ENCODE assay signal across 17 cellular contexts in the genomic region with DNA sequence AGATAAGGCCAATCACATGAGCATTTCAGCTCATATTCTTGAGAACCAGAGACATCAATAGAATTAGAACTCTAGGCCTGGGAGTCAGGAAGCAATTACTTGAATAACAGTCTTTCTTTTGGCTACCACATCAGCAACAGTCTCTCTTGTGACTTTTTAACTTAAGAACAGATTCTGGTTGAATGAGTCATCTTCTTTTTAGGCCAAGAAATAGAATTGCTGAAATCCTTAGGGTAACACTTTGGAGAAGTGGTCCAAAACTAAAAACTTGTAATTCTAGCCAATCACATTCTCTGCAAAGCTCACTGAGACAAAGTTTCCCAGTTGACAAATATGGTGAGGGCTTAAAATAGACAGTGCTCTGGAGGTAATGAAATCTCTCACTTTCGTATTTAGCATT.
DNase-seq lines count a peak whose midpoint lies in the region; ATAC-seq and TF ChIP-seq lines count a peak whose summit lies in the region.
"Had no signal": no experiment of that assay in that cellular context is flagged by ENCODE, and none has a peak within 500 bp of the region (broad histone marks: within the 10 kb centered on the region; RNA-seq: fewer than 3 reads in every experiment).

No MANE protein-coding gene starts in this region.

- no peak overlapping the region for H4K91ac ChIP-seq in IMR-90 (ENCODE audit: insufficient read depth, low read depth, low read length)

- H3K14ac ChIP-seq in IMR-90 (replicated peaks; ENCODE audit: low read depth, low read length), result no peak overlapping the region

- H2BK5ac ChIP-seq in IMR-90 (ENCODE audit: low read depth, low read length, poor library complexity, severe bottlenecking), result no peak overlapping the region

- H3K9me3 ChIP-seq in IMR-90 (ENCODE audit: control insufficient read depth, insufficient read depth, low read length), result no peaks in the 10 kb centered on the region
- no peaks in the 10 kb centered on the region for H3K9me3 ChIP-seq in tibial artery

- H3K23ac ChIP-seq in IMR-90 (ENCODE audit: low read depth, low read length), result no peak overlapping the region

- no peaks in the 10 kb centered on the region for H3K4me1 ChIP-seq in IMR-90 (ENCODE audit: control insufficient read depth, insufficient read depth, low read length)
- H3K4me1 ChIP-seq in tibial artery, result peaks cover 0 to 31% (median 19%) of the 10 kb centered on the region in 4 donors

- no peak overlapping the region for H3K4ac ChIP-seq in IMR-90 (ENCODE audit: low read depth, low read length)

- no peak overlapping the region for H3K4me2 ChIP-seq in IMR-90 (ENCODE audit: low read depth, low read length)

- POLR2A ChIA-PET in IMR-90 (lab: Charles Lee; ENCODE audit: unreplicated experiment), result no interaction called here

- BruUV-seq in IMR-90 (replicated peaks; lab: Mats Ljungman, UMichigan), result no TSS peak

- H3K9ac ChIP-seq in IMR-90 (ENCODE audit: low read depth, low read length), result no peak overlapping the region

- no peaks in the 10 kb centered on the region for H4K20me1 ChIP-seq in IMR-90 (ENCODE audit: insufficient read depth, low read length)

- H2BK120ac ChIP-seq in IMR-90 (ENCODE audit: low read depth, low read length), result no peak overlapping the region

- H2AK5ac ChIP-seq in IMR-90 (ENCODE audit: low read depth, low read length), result no peak overlapping the region

- WGBS in IMR-90 (ENCODE audit: extremely low coverage in 2 of 2, insufficient read length in 1 of 2), 2 experiments, result 60% methylated on average over 1 of the region's 1 CpG; no CpG with 5 or more reads in 1 of the 2 experiments

- intact Hi-C loops in IMR-90 (cut with micrococcal nuclease), result loop anchor here (5.0 kb wide), 1 partner anchor 664 kb away; no protein-coding TSS in a partner anchor
- intact Hi-C loops in left ventricle myocardium superior (cut with micrococcal nuclease), result no loop called here
- intact Hi-C loops in tibial artery (cut with DNase I; ENCODE audit: low total_unique reads), result no loop called here

- no peak overlapping the region for H3K4me3 ChIP-seq in IMR-90 (ENCODE audit: insufficient read depth, low read depth, low read length)
- H3K4me3 ChIP-seq in choroid plexus epithelial cell (ENCODE audit: low read depth, low read length), result no peak overlapping the region
- H3K4me3 ChIP-seq in tibial artery, result no peak overlapping the region

- H2BK15ac ChIP-seq in IMR-90 (ENCODE audit: low read depth, low read length), result no peak overlapping the region

- H4K5ac ChIP-seq in IMR-90 (ENCODE audit: low read depth, low read length), result no peak overlapping the region

- no peak for TF ChIP-seq RAD21 in IMR-90 (IDR thresholded peaks at IDR 0.05; ENCODE audit: low read length)

- TF ChIP-seq CTCF in IMR-90 (conservative IDR thresholded peaks at IDR 0.05; ENCODE audit: low read depth, low read length), result no peak
- no peak for TF ChIP-seq CTCF in choroid plexus epithelial cell (conservative IDR thresholded peaks at IDR 0.05; ENCODE audit: low read depth, low read length)
- no peak for TF ChIP-seq CTCF in tibial artery (IDR thresholded peaks at IDR 0.05)

- H3K36me3 ChIP-seq in IMR-90 (ENCODE audit: control insufficient read depth, insufficient read depth, low read length), result no peaks in the 10 kb centered on the region
- no peaks in the 10 kb centered on the region for H3K36me3 ChIP-seq in tibial artery

- no peak overlapping the region for H2AFZ ChIP-seq in IMR-90 (replicated peaks; ENCODE audit: low read length, poor library complexity)

- CTCF ChIA-PET in IMR-90 (lab: Yijun Ruan, JAX), result no interaction called here

- in situ Hi-C loops in IMR-90 (cut with MboI; ENCODE audit: low sequenced_read_pairs), result no loop called here

- H3K27me3 ChIP-seq in IMR-90 (ENCODE audit: control insufficient read depth, insufficient read depth, low read length) (no peaks in the 10 kb centered on the region), tibial artery (no peaks in the 10 kb centered on the region)

- no peak overlapping the region for H4K8ac ChIP-seq in IMR-90 (ENCODE audit: low read depth in 2 of 2, low read length in 2 of 2)

- H3K27ac ChIP-seq in IMR-90 (ENCODE audit: insufficient read depth, low read length), result no peak overlapping the region
- H3K27ac ChIP-seq in tibial artery, result peak overlapping the region; percentile 82 to 87

- no peak for TF ChIP-seq POLR2A in IMR-90 (IDR thresholded peaks at IDR 0.05; ENCODE audit: low read depth, low read length)

- DNase-seq in IMR-90 (peak; percentile 6), choroid plexus epithelial cell (ENCODE audit: low read depth) (peak; percentile 50), left ventricle myocardium superior (no peak), tibial artery (no peak), 8988T (no peak), HK-2 (ENCODE audit: unreplicated experiment) (no peak), iPS-NIHi11 (ENCODE audit: low spot score) (no peak)
- DNase-seq: anterior cingulate cortex; effector CD8-positive, alpha-beta T cell; H7; Kasumi-1; naive B cell; NCI-H187 treated with DMSO at 0.1 percent for 48 hours; stimulated activated CD4-positive, alpha-beta T cell treated with anti-CD3 and anti-CD28 coated beads, Interleukin-4, amount 100 ng/mL, for 24 hours; T1000 had no signal

- H2BK20ac ChIP-seq in IMR-90 (ENCODE audit: low read depth, low read length), result no peak overlapping the region

- no peak overlapping the region for H3K18ac ChIP-seq in IMR-90 (ENCODE audit: low read depth, low read length)

- no peaks in the 10 kb centered on the region for H3K9me1 ChIP-seq in IMR-90 (ENCODE audit: insufficient read depth, low read length)

- ATAC-seq in IMR-90 (ENCODE audit: low read depth) (peak; percentile 14; the same call in 1 of the 2 replicates), left ventricle myocardium superior (peak; percentile 92), HG02852 (IDR thresholded peaks at IDR 0.05; ENCODE audit: unreplicated experiment) (no peak)
- ATAC-seq: left lobe of liver had no signal

- H2AK9ac ChIP-seq in IMR-90 (replicated peaks; ENCODE audit: low read depth, low read length, poor library complexity), result no peak overlapping the region

- no peak overlapping the region for H3K56ac ChIP-seq in IMR-90 (ENCODE audit: extremely low read depth, insufficient read depth, low read length)

- no peaks in the 10 kb centered on the region for H3K79me1 ChIP-seq in IMR-90 (ENCODE audit: low read depth in 1 of 2, low read length in 2 of 2)

- dilution Hi-C loops in IMR-90 (cut with HindIII; ENCODE audit: low sequenced_read_pairs, unreplicated experiment), result no loop called here

TF ChIP-seq in IMR-90, 13 proteins besides CTCF, POLR2A, EP300 and RAD21:
- TF ChIP-seq CHD1 (IDR thresholded peaks at IDR 0.05; ENCODE audit: low read depth, low read length) (no peak), NFE2L2 (IDR thresholded peaks at IDR 0.05; ENCODE audit: low read depth, low read length) (no peak), ELK1 (IDR thresholded peaks at IDR 0.05; ENCODE audit: borderline replicate concordance, low read depth, low read length) (no peak), SMC3 (IDR thresholded peaks at IDR 0.05; ENCODE audit: low read depth, low read length) (no peak), BHLHE40 (IDR thresholded peaks at IDR 0.05; ENCODE audit: low read depth, low read length) (no peak), FOS (IDR thresholded peaks at IDR 0.05; ENCODE audit: low read depth, low read length) (no peak), RCOR1 (IDR thresholded peaks at IDR 0.05; ENCODE audit: insufficient replicate concordance, low read length) (no peak), USF2 (IDR thresholded peaks at IDR 0.05; ENCODE audit: low read depth, low read length) (no peak)
TF ChIP-seq in IMR-90: peak in this region for 0.

Comparison
In these comparisons a context has a peak if more than half of its experiments do, and no peak if none do; other contexts are left out.
1. DNase-seq: peak in IMR-90 (single experiment) and choroid plexus epithelial cell (single experiment); none in left ventricle myocardium superior (single experiment), tibial artery (0 of 2), 8988T (single experiment), HK-2 (single experiment) and iPS-NIHi11 (single experiment).